Comparison of ENCODE assay signal across 8 cellular contexts in the genomic region with DNA sequence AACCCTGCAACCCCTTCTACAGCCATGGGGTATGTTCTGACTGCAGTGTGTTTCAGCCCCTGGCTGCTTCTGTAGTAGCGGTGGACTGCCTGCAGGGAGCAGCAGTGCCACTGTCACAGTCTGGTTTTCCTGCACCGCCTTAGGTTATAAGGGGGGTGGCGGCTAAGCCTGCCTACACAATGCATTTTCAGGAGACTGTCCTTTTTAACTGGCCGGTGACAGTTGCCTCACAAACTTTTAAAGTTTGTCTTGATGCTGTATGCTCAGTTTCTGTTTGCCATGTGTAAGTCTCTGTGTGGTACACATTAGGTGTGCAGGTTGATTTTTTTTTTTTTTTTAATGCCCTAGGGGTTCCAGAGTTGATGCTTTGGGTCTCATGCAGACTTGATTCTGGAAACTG. TPM values are rescaled to one million over a fixed set of nuclear protein-coding genes. Genes with fewer than 3 reads are reported as not detected.
DNase-seq lines count a peak whose midpoint lies in the region; ATAC-seq and TF ChIP-seq lines count a peak whose summit lies in the region.

No MANE protein-coding gene starts in this region.

- no peaks in the 10 kb centered on the region for H3K9me3 ChIP-seq in lung (ENCODE audit: control insufficient read depth in 2 of 2, insufficient read depth in 1 of 2, low read length in 1 of 2)

- H3K27ac ChIP-seq in lung (ENCODE audit: low read depth in 1 of 2, low read length in 1 of 2) = no peak overlapping the region

- 17 to 29% methylated on average over 4 of the region's 4 CpGs for WGBS in lung, 2 donors

- peak; percentile 30 for DNase-seq in GM04504 (ENCODE audit: low read depth)
- peak; percentile 54 for DNase-seq in NCI-H460 (ENCODE audit: extremely low read depth, low read depth)
- peak; percentile 72 to 79 for DNase-seq in activated CD4-positive, alpha-beta T cell treated with anti-CD3 and anti-CD28 coated beads, Interleukin-2, amount 50 U/mL, for 48 hours
- DNase-seq in dermis microvascular lymphatic vessel endothelial cell (ENCODE audit: low read depth in 2 of 2) = peak; percentile 60 to 79
- peak; percentile 58 for DNase-seq in lung (ENCODE audit: low spot score)
- DNase-seq in stimulated activated CD8-positive, alpha-beta memory T cell treated with anti-CD3 and anti-CD28 coated beads, Interleukin-12 subunit alpha, Interleukin-12 subunit beta, amount 100 ng/mL, for 4 hours (ENCODE audit: low read depth) = peak; percentile 55

- peaks cover 28 to 29% of the 10 kb centered on the region in 2 donors for H3K36me3 ChIP-seq in lung (ENCODE audit: control insufficient read depth in 2 of 2, insufficient read depth in 2 of 2, low read length in 2 of 2)

- H3K4me3 ChIP-seq in lung = no peak overlapping the region

- no peaks in the 10 kb centered on the region for H3K27me3 ChIP-seq in lung (ENCODE audit: control insufficient read depth, insufficient read depth)

- peaks cover 0 to 3% of the 10 kb centered on the region in 2 donors for H3K4me1 ChIP-seq in lung (ENCODE audit: control insufficient read depth in 2 of 2, insufficient read depth in 2 of 2, low read length in 2 of 2)

- peak; percentile 83 for TF ChIP-seq CTCF in lung (IDR thresholded peaks at IDR 0.05; ENCODE audit: control extremely low read depth, extremely low read depth)

- ATAC-seq in HG02571 (IDR thresholded peaks at IDR 0.05; ENCODE audit: unreplicated experiment) (peak; percentile 73), lung (ENCODE audit: insufficient read depth, low FRiP score) (peak; percentile 78), GM21717 (IDR thresholded peaks at IDR 0.05; ENCODE audit: unreplicated experiment) (no peak)

RNA-seq across cellular contexts. Expression of a gene that starts 53.0 kb away (rescaled TPM):
- 12.9 and 17.2 TPM in 2 replicates for total RNA-seq in NCI-H460 (2014; rRNA removed; shearing (Covaris generic))
- 44.8 and 83.7 TPM in 2 replicates for polyA plus RNA-seq in NCI-H460 (2014; cell fraction: nucleus; rRNA removed)
- total RNA-seq in dermis microvascular lymphatic vessel endothelial cell (7.6 and 10.2 TPM in 2 replicates), lung (10 to 100 TPM; 48.0 to 60.7 TPM)
- 10 to 100 TPM; 23.5 to 27.5 TPM for polyA plus RNA-seq in lung
